9 cellular contexts compared by ENCODE assay signal in the genomic region with DNA sequence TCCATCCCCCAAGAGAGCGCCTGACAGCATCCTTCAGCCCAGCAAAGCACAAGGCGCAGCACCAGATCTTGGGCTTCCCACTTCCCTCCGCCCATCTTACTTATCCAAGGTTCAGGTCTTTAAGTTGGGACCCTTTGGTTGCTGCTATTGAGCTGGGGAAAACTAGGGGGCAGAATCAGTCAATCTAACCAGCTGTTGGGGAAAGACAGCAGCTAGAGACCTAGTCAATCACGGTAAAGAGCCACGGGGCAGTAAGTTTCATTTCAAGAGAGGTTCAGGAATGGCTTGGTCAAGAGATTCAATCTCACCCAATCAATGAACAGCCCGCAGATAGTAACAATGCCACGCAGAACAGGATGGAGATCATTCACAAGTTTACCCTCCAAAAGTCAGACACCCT. TPM values are rescaled to one million over a fixed set of nuclear protein-coding genes. Genes with fewer than 3 reads are reported as not detected.
A peak's percentile ranks its signal among the peaks of the same experiment; 100 is the strongest.
DNase-seq lines count a peak whose midpoint lies in the region; ATAC-seq and TF ChIP-seq lines count a peak whose summit lies in the region.
"Had no signal": no experiment of that assay in that cellular context is flagged by ENCODE, and none has a peak within 500 bp of the region (broad histone marks: within the 10 kb centered on the region; RNA-seq: fewer than 3 reads in every experiment).

No MANE protein-coding gene starts in this region.

- peaks cover 14% of the 10 kb centered on the region for H3K4me1 ChIP-seq in testis

- no peaks in the 10 kb centered on the region for H3K36me3 Mint-ChIP-seq in osteocyte (ENCODE audit: unreplicated experiment)

- intact Hi-C loops in testis (cut with DNase I; ENCODE audit: low total_unique reads), result loop anchor here (5.0 kb wide), 1 partner anchor 184 kb away; no protein-coding TSS in a partner anchor

- H3K4me3 Mint-ChIP-seq in osteocyte (ENCODE audit: unreplicated experiment), result peak overlapping the region; percentile 65

- TF ChIP-seq POLR2A in testis (IDR thresholded peaks at IDR 0.05), result no peak

- no peak overlapping the region for H3K27ac Mint-ChIP-seq in osteocyte (ENCODE audit: unreplicated experiment)

- peak overlapping the region; percentile 51 for H3K4me3 ChIP-seq in epithelial cell of esophagus (ENCODE audit: low read length)
- H3K4me3 ChIP-seq in testis, result peak overlapping the region in 1 of 2 donors; percentile 72

- peaks cover 15% of the 10 kb centered on the region for H3K4me1 Mint-ChIP-seq in osteocyte (ENCODE audit: unreplicated experiment)

- H3K27me3 Mint-ChIP-seq in osteocyte (ENCODE audit: unreplicated experiment), result peaks cover 44% of the 10 kb centered on the region

- H3K36me3 ChIP-seq in testis (ENCODE audit: low read depth, missing control alignments), result no peaks in the 10 kb centered on the region
- H3K36me3 ChIP-seq: SJSA1 had no signal

- H3K9me3 Mint-ChIP-seq in osteocyte (ENCODE audit: unreplicated experiment), result no peaks in the 10 kb centered on the region

- DNase-seq in ELR (ENCODE audit: low read depth) (peak; percentile 28), NCI-H69 (lab: John Stamatoyannopoulos, UW) (peak; percentile 48), epithelial cell of esophagus (ENCODE audit: low read depth) (no peak), osteocyte (ENCODE audit: extremely low spot score, unreplicated experiment) (no peak), GDM1 (lab: John Stamatoyannopoulos, UW) (no peak), testis (no peak), NCI-H2081 (lab: John Stamatoyannopoulos, UW) (no peak)

- TF ChIP-seq CTCF in epithelial cell of esophagus (IDR thresholded peaks at IDR 0.05; ENCODE audit: insufficient read depth, low read depth, low read length, missing control alignments), result no peak
- TF ChIP-seq CTCF in osteocyte (IDR thresholded peaks at IDR 0.05), result no peak
- TF ChIP-seq CTCF in testis (IDR thresholded peaks at IDR 0.05), result no peak

- H3K27ac ChIP-seq in testis, result no peak overlapping the region
- H3K27ac ChIP-seq: SJSA1 had no signal

- no peak for ATAC-seq in HG03045 (IDR thresholded peaks at IDR 0.05; ENCODE audit: unreplicated experiment)

- 41 to 48% methylated on average over 7 of the region's 7 CpGs for WGBS in testis, 2 donors

- no peaks in the 10 kb centered on the region for H3K9me3 ChIP-seq in testis
- H3K9me3 ChIP-seq: SJSA1 had no signal

- no peaks in the 10 kb centered on the region for H3K27me3 ChIP-seq in testis

RNA-seq across cellular contexts. Expression of gene ABTB2, which starts 1.7 kb away (rescaled TPM):
- total RNA-seq in osteocyte (0.73 and 0.89 TPM in 2 replicates), testis (10 to 100 TPM in 1 of 2 donors, 1 to 10 TPM in 1; 5.8 to 12.1 TPM)
- 8.9 TPM for polyA plus RNA-seq in testis (ENCODE audit: insufficient read depth, low read depth, low replicate concordance)

Comparison
In these comparisons a context has a peak if more than half of its experiments do, and no peak if none do; other contexts are left out.
1. DNase-seq: peak in ELR (single experiment) and NCI-H69 (single experiment); none in epithelial cell of esophagus (single experiment), osteocyte (single experiment), GDM1 (single experiment), testis (single experiment) and NCI-H2081 (0 of 2).